Comparison of ENCODE assay signal across 8 cellular contexts in genomic region chr3:172710709-172711456, GRCh38.
DNase-seq lines count a peak whose midpoint lies in the region; ATAC-seq and TF ChIP-seq lines count a peak whose summit lies in the region.

Gene NCEH1, minus strand, starts transcription at chr3:172711067. Its CDS starts 83 bp downstream, at chr3:172710984.

- peak within 1 kb of the TSS; percentile 76 for H3K4me3 ChIP-seq in OCI-LY1 (ENCODE audit: low read depth, low read length, poor library complexity, severe bottlenecking)

- peak within 1 kb of the TSS; percentile 73 for H3K9ac ChIP-seq in OCI-LY1 (ENCODE audit: low read length)

- no peaks in the 10 kb centered on the region for H3K79me2 ChIP-seq in OCI-LY1 (ENCODE audit: insufficient read depth, low read length)

- no peaks in the 10 kb centered on the region for H3K9me3 ChIP-seq in OCI-LY1 (ENCODE audit: low read length)

- H2AFZ ChIP-seq in OCI-LY1 (ENCODE audit: low read length), result peak within 1 kb of the TSS; percentile 67

- no peaks in the 10 kb centered on the region for H3K27me3 ChIP-seq in OCI-LY1 (ENCODE audit: insufficient read depth, low read length)

- no peak within 1 kb of the TSS for H3K27ac ChIP-seq in OCI-LY1 (ENCODE audit: low read depth, low read length, poor library complexity, severe bottlenecking)

- H3K9me2 ChIP-seq in OCI-LY1 (ENCODE audit: low read depth, low read length), result no peaks in the 10 kb centered on the region

- no peaks in the 10 kb centered on the region for H3F3A ChIP-seq in OCI-LY1 (ENCODE audit: insufficient read depth, low read length)

- no peaks in the 10 kb centered on the region for H3K36me3 ChIP-seq in OCI-LY1 (ENCODE audit: insufficient read depth, low read length)

- peak within 1 kb of the TSS; percentile 65 for H3K4me2 ChIP-seq in OCI-LY1 (ENCODE audit: low read length)

- peaks cover 24% of the 10 kb centered on the region for H3K4me1 ChIP-seq in OCI-LY1 (ENCODE audit: insufficient read depth, low read length, severe bottlenecking)

- DNase-seq in DMS 273 treated with DMSO at 0.1 percent for 48 hours (lab: John Stamatoyannopoulos, UW) (peak; percentile 96), HuH-7 (ENCODE audit: low spot score) (peak; percentile 71), activated T-cell treated with anti-CD3 and anti-CD28 coated beads for 1 hour (ENCODE audit: low read depth) (peak; percentile 48), epidermal melanocyte (ENCODE audit: insufficient read length, low spot score) (peak; percentile 77), middle frontal gyrus (ENCODE audit: extremely low spot score, low spot score) (peak; percentile 84)
- peak; percentile 40 to 46 for DNase-seq in stimulated activated CD8-positive, alpha-beta memory T cell treated with anti-CD3 and anti-CD28 coated beads, Interleukin-4, amount 100 ng/mL, for 1 hour (ENCODE audit: low read depth in 2 of 2, low spot score in 1 of 2)

- peak; percentile 94 for TF ChIP-seq CTCF in OCI-LY1 (IDR thresholded peaks at IDR 0.05; ENCODE audit: low read length)

- peak; percentile 100 for ATAC-seq in GM21515 (IDR thresholded peaks at IDR 0.05; ENCODE audit: unreplicated experiment)

- no peaks in the 10 kb centered on the region for H4K20me1 ChIP-seq in OCI-LY1 (ENCODE audit: insufficient read depth, low read length)

Comparison
In these comparisons a context has a peak if more than half of its experiments do, and no peak if none do; other contexts are left out.
1. DNase-seq: peak in every context shown above with its lines; median percentile 96 in DMS 273 treated with DMSO at 0.1 percent for 48 hours; 84 in middle frontal gyrus; 77 in epidermal melanocyte; 71 in HuH-7; 48 in activated T-cell treated with anti-CD3 and anti-CD28 coated beads for 1 hour; 43 in stimulated activated CD8-positive, alpha-beta memory T cell treated with anti-CD3 and anti-CD28 coated beads, Interleukin-4, amount 100 ng/mL, for 1 hour.